In the genomic region with DNA sequence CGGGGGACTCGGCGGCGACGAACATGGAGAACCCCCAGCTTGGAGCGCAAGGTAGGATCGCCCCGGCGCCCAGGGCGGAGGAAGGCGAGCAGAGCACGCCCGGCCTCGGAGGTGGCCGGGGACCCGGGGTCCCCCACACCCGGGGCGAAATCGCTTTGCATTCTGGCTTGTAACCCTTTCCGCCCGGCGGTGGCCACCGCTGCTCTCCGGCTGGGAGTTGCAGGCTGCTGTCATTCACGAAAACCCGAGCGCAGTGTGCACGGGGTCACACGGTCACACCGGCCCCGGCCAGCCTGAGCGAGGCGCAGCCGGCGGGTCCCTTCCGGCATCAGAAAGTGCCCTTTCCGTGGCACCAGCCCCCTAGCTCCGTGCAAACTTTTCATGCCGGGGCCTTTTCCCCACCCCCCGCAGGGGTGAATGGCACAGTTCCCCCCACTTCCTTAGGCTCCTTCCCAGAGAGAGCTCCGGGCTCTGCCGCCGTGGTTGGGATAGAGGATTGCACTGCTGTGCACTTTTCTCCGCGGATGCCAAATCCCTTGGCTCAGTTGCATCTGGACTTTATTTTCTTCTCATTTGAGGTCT, we compare ENCODE assay signal across 9 cellular contexts. TPM values are rescaled to one million over a fixed set of nuclear protein-coding genes. Genes with fewer than 3 reads are reported as not detected.
DNase-seq lines count a peak whose midpoint lies in the region; ATAC-seq and TF ChIP-seq lines count a peak whose summit lies in the region.
"Had no signal": no experiment of that assay in that cellular context is flagged by ENCODE, and none has a peak within 500 bp of the region (broad histone marks: within the 10 kb centered on the region; RNA-seq: fewer than 3 reads in every experiment).

No MANE protein-coding gene starts in this region.

- H3K4me3 ChIP-seq in GM08714 (ENCODE audit: low read length) (peak overlapping the region; percentile 54), NT2/D1 (ENCODE audit: insufficient read length, low read depth) (peak overlapping the region; percentile 71), heart left ventricle (peak overlapping the region; percentile 23 to 56 (median 42))

- H3K27me3 ChIP-seq in NT2/D1 (ENCODE audit: insufficient read depth, insufficient read length) (no peaks in the 10 kb centered on the region), heart left ventricle (peaks cover 20 to 98% (median 61%) of the 10 kb centered on the region in 9 donors)

- TF ChIP-seq CTCF in heart left ventricle (IDR thresholded peaks at IDR 0.05): no peak

- TF ChIP-seq POLR2A in heart left ventricle (IDR thresholded peaks at IDR 0.05): no peak

- DNase-seq in NT2/D1 (ENCODE audit: low read depth, low spot score) (no peak), heart left ventricle (peak in 1 of 5 donors; percentile 27), putamen (ENCODE audit: low spot score) (peak; percentile 34), NCI-H510A treated with DMSO at 0.1 percent for 48 hours (lab: John Stamatoyannopoulos, UW) (no peak), mesenteric fat pad (ENCODE audit: low spot score) (no peak), pons (ENCODE audit: low spot score) (no peak)
- DNase-seq: cerebellar nuclear complex had no signal

- peak overlapping the region; percentile 86 for H3K9ac ChIP-seq in NT2/D1 (ENCODE audit: insufficient read length, low read depth)

- intact Hi-C loops in heart left ventricle (cut with DNase I): no loop called here

- peaks cover 4% of the 10 kb centered on the region for H3K4me1 ChIP-seq in NT2/D1 (ENCODE audit: insufficient read depth, insufficient read length)
- peaks cover 0 to 18% (median 5%) of the 10 kb centered on the region in 12 donors for H3K4me1 ChIP-seq in heart left ventricle

- peak overlapping the region in 1 of 12 donors; percentile 24 for H3K27ac ChIP-seq in heart left ventricle

- H3K9me3 ChIP-seq in NT2/D1 (ENCODE audit: insufficient read depth, low read length) (no peaks in the 10 kb centered on the region), heart left ventricle (no peaks in the 10 kb centered on the region)

- 0 to 2% (median 1%) methylated on average over 16 to 45 of the region's 45 CpGs for WGBS in heart left ventricle, 4 donors

- peak in 2 of 4 donors; percentile 15 to 37 for ATAC-seq in heart left ventricle
- no peak for ATAC-seq in HG02885 (IDR thresholded peaks at IDR 0.05; ENCODE audit: poor library complexity, unreplicated experiment)

- H3K36me3 ChIP-seq in NT2/D1 (ENCODE audit: insufficient read depth, insufficient read length, low read length): peaks cover 11% of the 10 kb centered on the region
- no peaks in the 10 kb centered on the region for H3K36me3 ChIP-seq in heart left ventricle

RNA-seq across cellular contexts. Expression of a gene that starts 0.8 kb away (rescaled TPM):
- total RNA-seq in heart left ventricle: 1 to 10 TPM; 1.2 to 6.5 (median 2.7) TPM
- 1 to 10 TPM in 1 of 2 donors, under 1 TPM in 1; 0.65 to 1.2 TPM for polyA plus RNA-seq in heart left ventricle
- total RNA-seq in mesenteric fat pad: 26.9 TPM
